21 cellular contexts compared by ENCODE assay signal in the genomic region with DNA sequence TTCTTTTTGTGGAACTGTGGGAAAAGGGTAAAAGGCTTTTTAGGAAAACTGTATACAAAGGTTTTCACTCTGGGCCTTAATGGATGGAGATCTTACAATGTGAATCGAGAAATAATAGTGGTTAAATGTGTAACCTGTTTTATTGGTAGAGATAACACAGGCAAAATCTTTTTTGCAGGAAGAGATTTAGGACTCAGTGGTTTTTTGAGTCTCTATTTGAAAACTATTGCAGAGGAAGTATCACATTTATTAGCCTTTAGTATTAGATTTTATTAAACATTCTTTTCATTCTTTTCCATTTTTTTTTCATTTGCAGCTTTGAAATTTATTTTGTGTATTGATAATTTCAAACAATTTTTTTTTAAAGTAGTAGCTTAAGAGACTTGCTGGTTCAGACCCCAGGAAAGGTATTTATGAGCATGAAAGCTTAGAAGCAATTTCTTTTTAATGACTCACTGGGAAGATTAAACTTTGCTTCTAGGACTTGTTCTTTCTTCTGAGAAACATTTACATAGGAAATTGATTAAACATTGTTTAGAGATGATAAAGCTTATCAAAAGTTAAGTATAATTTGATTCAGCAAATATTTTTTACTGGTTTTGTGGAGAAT. TPM values are rescaled to one million over a fixed set of nuclear protein-coding genes. Genes with fewer than 3 reads are reported as not detected.
A peak's percentile ranks its signal among the peaks of the same experiment; 100 is the strongest.
DNase-seq lines count a peak whose midpoint lies in the region; ATAC-seq and TF ChIP-seq lines count a peak whose summit lies in the region.
"Had no signal": no experiment of that assay in that cellular context is flagged by ENCODE, and none has a peak within 500 bp of the region (broad histone marks: within the 10 kb centered on the region; RNA-seq: fewer than 3 reads in every experiment).

No MANE protein-coding gene starts in this region.

- H3K36me3 Mint-ChIP-seq in natural killer cell treated with Interleukin-12 subunit alpha and Interleukin-12 subunit beta and Interleukin-15 and Interleukin-18, amount 100 ng/mL, for 72 hours: no peaks in the 10 kb centered on the region
- H3K36me3 Mint-ChIP-seq: activated naive CD4-positive, alpha-beta T cell treated with anti-CD3 and anti-CD28 coated beads, Interleukin-2, amount 50 U/mL, for 72 hours had no signal

- H3K4me3 Mint-ChIP-seq in natural killer cell treated with Interleukin-12 subunit alpha and Interleukin-12 subunit beta and Interleukin-15 and Interleukin-18, amount 100 ng/mL, for 72 hours: no peak overlapping the region
- H3K4me3 Mint-ChIP-seq: B cell; naive thymus-derived CD8-positive, alpha-beta T cell had no signal

- H3K27me3 Mint-ChIP-seq in natural killer cell treated with Interleukin-12 subunit alpha and Interleukin-12 subunit beta and Interleukin-15 and Interleukin-18, amount 100 ng/mL, for 72 hours: peaks cover 0 to 9% of the 10 kb centered on the region in 2 donors
- H3K27me3 Mint-ChIP-seq: brain; naive thymus-derived CD8-positive, alpha-beta T cell had no signal

- in situ Hi-C loops in astrocyte of the spinal cord (cut with HindIII; ENCODE audit: low sequenced_read_pairs) (no loop called here), KBM-7 (cut with MboI; ENCODE audit: low pct_unique_long_range_greater_than_20kb, low sequenced_read_pairs) (no loop called here)

- peak; percentile 53 for DNase-seq in LoVo (ENCODE audit: low spot score)
- DNase-seq in astrocyte of the spinal cord (ENCODE audit: low read depth, low spot score): peak; percentile 44
- peak; percentile 34 for DNase-seq in kidney tubule cell (ENCODE audit: low spot score)
- DNase-seq in SHP77 treated with DMSO at 0.1 percent for 48 hours (lab: John Stamatoyannopoulos, UW): no peak
- no peak for DNase-seq in natural killer cell treated with Interleukin-12 subunit alpha and Interleukin-12 subunit beta and Interleukin-15 and Interleukin-18, amount 100 ng/mL, for 72 hours (ENCODE audit: low spot score)
- no peak for DNase-seq in effector CD8-positive, alpha-beta T cell (lab: John Stamatoyannopoulos, UW)
- DNase-seq in KBM-7: no peak
- DNase-seq: COR-L47; dorsolateral prefrontal cortex; erythroblast; mesendoderm; naive thymus-derived CD8-positive, alpha-beta T cell; NCI-H1436; NCI-H524; stimulated activated CD4-positive, alpha-beta T cell treated with anti-CD3 and anti-CD28 coated beads, Interleukin-2, amount 100 ng/mL, for 24 hours; stimulated activated naive CD4-positive, alpha-beta T cell treated with Interleukin-2 at 50 U/mL for 16 hours had no signal

- H3K9me3 Mint-ChIP-seq in natural killer cell treated with Interleukin-12 subunit alpha and Interleukin-12 subunit beta and Interleukin-15 and Interleukin-18, amount 100 ng/mL, for 72 hours: no peaks in the 10 kb centered on the region
- H3K9me3 Mint-ChIP-seq: activated naive CD4-positive, alpha-beta T cell treated with anti-CD3 and anti-CD28 coated beads, Interleukin-2, amount 50 U/mL, for 72 hours; brain; naive thymus-derived CD8-positive, alpha-beta T cell had no signal

- H3K4me3 ChIP-seq in astrocyte of the spinal cord (ENCODE audit: low read depth, low read length): no peak overlapping the region
- H3K4me3 ChIP-seq: dorsolateral prefrontal cortex, gastroesophageal sphincter, tibial nerve had no signal

- H3K27ac Mint-ChIP-seq in natural killer cell treated with Interleukin-12 subunit alpha and Interleukin-12 subunit beta and Interleukin-15 and Interleukin-18, amount 100 ng/mL, for 72 hours: no peak overlapping the region
- H3K27ac Mint-ChIP-seq: activated naive CD4-positive, alpha-beta T cell treated with anti-CD3 and anti-CD28 coated beads, Interleukin-2, amount 50 U/mL, for 72 hours; B cell; naive thymus-derived CD8-positive, alpha-beta T cell had no signal

- H3K4me1 Mint-ChIP-seq in natural killer cell treated with Interleukin-12 subunit alpha and Interleukin-12 subunit beta and Interleukin-15 and Interleukin-18, amount 100 ng/mL, for 72 hours (ENCODE audit: low read depth in 2 of 2): peaks cover 0 to 2% of the 10 kb centered on the region in 2 donors
- H3K4me1 Mint-ChIP-seq: B cell; naive thymus-derived CD8-positive, alpha-beta T cell had no signal

- ATAC-seq in natural killer cell treated with Interleukin-12 subunit alpha and Interleukin-12 subunit beta and Interleukin-15 and Interleukin-18, amount 100 ng/mL, for 72 hours: no peak
- ATAC-seq: activated naive CD4-positive, alpha-beta T cell treated with anti-CD3 and anti-CD28 coated beads, Interleukin-2, amount 50 U/mL, for 72 hours; gastroesophageal sphincter; naive thymus-derived CD8-positive, alpha-beta T cell had no signal

- no peak for TF ChIP-seq CTCF in astrocyte of the spinal cord (IDR thresholded peaks at IDR 0.05; ENCODE audit: low read depth, low read length)

RNA-seq across cellular contexts. Expression of a gene that starts 10.5 kb away (rescaled TPM):
- 1 to 10 TPM; 1.5 to 2.5 TPM for total RNA-seq in natural killer cell treated with Interleukin-12 subunit alpha and Interleukin-12 subunit beta and Interleukin-15 and Interleukin-18, amount 100 ng/mL, for 72 hours

Comparison
In these comparisons a context has a peak if more than half of its experiments do, and no peak if none do; other contexts are left out.
1. DNase-seq: peak in LoVo (single experiment), astrocyte of the spinal cord (single experiment) and kidney tubule cell (single experiment); none in SHP77 treated with DMSO at 0.1 percent for 48 hours (single experiment), natural killer cell treated with Interleukin-12 subunit alpha and Interleukin-12 subunit beta and Interleukin-15 and Interleukin-18, amount 100 ng/mL, for 72 hours (single experiment), effector CD8-positive, alpha-beta T cell (single experiment) and KBM-7 (single experiment).